In the genomic region with DNA sequence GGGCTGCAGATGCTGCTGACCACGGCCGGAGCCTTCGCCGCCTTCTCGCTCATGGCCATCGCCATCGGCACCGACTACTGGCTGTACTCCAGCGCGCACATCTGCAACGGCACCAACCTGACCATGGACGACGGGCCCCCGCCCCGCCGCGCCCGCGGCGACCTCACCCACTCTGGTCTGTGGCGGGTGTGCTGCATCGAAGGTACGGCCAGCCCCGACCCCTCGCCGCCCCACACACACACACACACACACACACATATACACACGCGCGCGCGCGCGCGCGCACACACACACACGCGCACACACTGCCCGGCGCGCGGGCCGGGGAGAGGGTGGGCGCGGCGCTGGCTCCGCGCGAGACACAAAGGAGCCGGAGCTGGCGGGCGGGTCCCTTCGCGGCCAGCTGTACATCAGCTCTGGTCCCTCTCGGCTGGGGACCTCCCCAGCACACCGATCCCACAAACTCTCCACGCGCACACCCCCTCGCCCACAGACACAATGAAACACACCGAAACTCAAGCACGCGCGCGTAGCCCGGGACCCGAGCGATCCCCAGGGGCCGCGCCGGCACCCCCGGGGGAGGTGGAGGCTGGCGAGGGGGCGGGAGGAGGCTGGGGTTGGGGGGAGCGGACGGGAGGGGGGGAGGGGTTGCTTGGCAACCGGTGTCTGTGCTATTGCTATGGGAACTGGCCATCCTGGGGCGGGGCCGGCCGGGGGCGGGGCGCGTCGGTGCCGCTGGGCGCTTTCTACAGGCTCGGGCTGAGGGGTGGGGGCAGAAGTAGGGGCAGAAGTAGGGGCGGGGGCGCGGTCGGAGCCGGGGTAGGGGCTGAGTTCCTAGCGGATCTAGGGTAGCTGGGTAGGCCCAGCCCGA, we compare ENCODE assay signal across 8 cellular contexts. TPM values are rescaled to one million over a fixed set of nuclear protein-coding genes. Genes with fewer than 3 reads are reported as not detected.
DNase-seq lines count a peak whose midpoint lies in the region; ATAC-seq and TF ChIP-seq lines count a peak whose summit lies in the region.

No MANE protein-coding gene starts in this region.

- no peaks in the 10 kb centered on the region for H3K36me3 Mint-ChIP-seq in CD8-positive, alpha-beta T cell
- no peaks in the 10 kb centered on the region for H3K36me3 Mint-ChIP-seq in activated naive CD8-positive, alpha-beta T cell treated with anti-CD3 and anti-CD28 coated beads, Interleukin-2, amount 10 ng/mL, durations not matched to agents 7 days and 5 days

- peaks cover 8% of the 10 kb centered on the region for H3K4me1 ChIP-seq in CD8-positive, alpha-beta T cell (ENCODE audit: insufficient read depth, low read length)

- no peaks in the 10 kb centered on the region for H3K9me3 ChIP-seq in CD8-positive, alpha-beta T cell (ENCODE audit: low read length)
- H3K9me3 ChIP-seq in iPS-18c (ENCODE audit: control insufficient read depth, insufficient read depth, low read length) = no peaks in the 10 kb centered on the region

- no peaks in the 10 kb centered on the region for H3K36me3 ChIP-seq in CD8-positive, alpha-beta T cell (ENCODE audit: insufficient read depth, low read length)

- TF ChIP-seq CTCF in CD8-positive, alpha-beta T cell (IDR thresholded peaks at IDR 0.05) = no peak
- TF ChIP-seq CTCF in LNCaP clone FGC (IDR thresholded peaks at IDR 0.05; ENCODE audit: control insufficient read depth, extremely low read depth, insufficient read depth) = no peak

- peak in 1 of 7 experiments; percentile 3 for DNase-seq in CD8-positive, alpha-beta T cell
- DNase-seq in LNCaP clone FGC (ENCODE audit: low read depth) (no peak), NK-92 (lab: John Stamatoyannopoulos, UW; ENCODE audit: unreplicated experiment) (no peak), midbrain (lab: John Stamatoyannopoulos, UW) (no peak), GDM1 (lab: John Stamatoyannopoulos, UW) (no peak)
- peak; percentile 39 for DNase-seq in activated naive CD8-positive, alpha-beta T cell treated with anti-CD3 and anti-CD28 coated beads, Interleukin-2, amount 10 ng/mL, durations not matched to agents 7 days and 5 days
- DNase-seq in stimulated activated CD4-positive, alpha-beta T cell treated with anti-CD3 and anti-CD28 coated beads, Interleukin-4, amount 100 ng/mL, for 24 hours = peak; percentile 25

- intact Hi-C loops in CD8-positive, alpha-beta T cell (cut with DNase I, micrococcal nuclease) = no loop called here

- peaks cover 12% of the 10 kb centered on the region for H3K27me3 ChIP-seq in CD8-positive, alpha-beta T cell (ENCODE audit: insufficient read depth, low read length)

- no peak overlapping the region for H3K27ac Mint-ChIP-seq in CD8-positive, alpha-beta T cell
- H3K27ac Mint-ChIP-seq in activated naive CD8-positive, alpha-beta T cell treated with anti-CD3 and anti-CD28 coated beads, Interleukin-2, amount 10 ng/mL, durations not matched to agents 7 days and 5 days = no peak overlapping the region

- no peak for ATAC-seq in CD8-positive, alpha-beta T cell
- ATAC-seq in activated naive CD8-positive, alpha-beta T cell treated with anti-CD3 and anti-CD28 coated beads, Interleukin-2, amount 10 ng/mL, durations not matched to agents 7 days and 5 days (ENCODE audit: low read depth) = peak; percentile 19

- peaks cover 16% of the 10 kb centered on the region for H3K4me1 Mint-ChIP-seq in CD8-positive, alpha-beta T cell (ENCODE audit: low read depth)
- H3K4me1 Mint-ChIP-seq in activated naive CD8-positive, alpha-beta T cell treated with anti-CD3 and anti-CD28 coated beads, Interleukin-2, amount 10 ng/mL, durations not matched to agents 7 days and 5 days = no peaks in the 10 kb centered on the region

- no peaks in the 10 kb centered on the region for H3K9me3 Mint-ChIP-seq in CD8-positive, alpha-beta T cell
- H3K9me3 Mint-ChIP-seq in activated naive CD8-positive, alpha-beta T cell treated with anti-CD3 and anti-CD28 coated beads, Interleukin-2, amount 10 ng/mL, durations not matched to agents 7 days and 5 days = no peaks in the 10 kb centered on the region

- H3K4me3 Mint-ChIP-seq in CD8-positive, alpha-beta T cell = peak overlapping the region; percentile 65
- peak overlapping the region; percentile 61 for H3K4me3 Mint-ChIP-seq in activated naive CD8-positive, alpha-beta T cell treated with anti-CD3 and anti-CD28 coated beads, Interleukin-2, amount 10 ng/mL, durations not matched to agents 7 days and 5 days

- no peak overlapping the region for H3K27ac ChIP-seq in CD8-positive, alpha-beta T cell (ENCODE audit: low read depth, low read length)

- CTCF ChIA-PET in CD8-positive, alpha-beta T cell (lab: Charles Lee) = interaction anchor here (0.7 kb wide), 1 partner anchor 1111 kb away, joined by 3 read pairs; no protein-coding TSS in a partner anchor

- H3K27me3 Mint-ChIP-seq in CD8-positive, alpha-beta T cell (ENCODE audit: low read depth) = peaks cover 70% of the 10 kb centered on the region
- peaks cover 63% of the 10 kb centered on the region for H3K27me3 Mint-ChIP-seq in activated naive CD8-positive, alpha-beta T cell treated with anti-CD3 and anti-CD28 coated beads, Interleukin-2, amount 10 ng/mL, durations not matched to agents 7 days and 5 days

- H3K4me3 ChIP-seq in CD8-positive, alpha-beta T cell (ENCODE audit: low read depth, low read length) = peak overlapping the region; percentile 41
- H3K4me3 ChIP-seq in LNCaP clone FGC (ENCODE audit: low read depth, low read length) = peak overlapping the region; percentile 50
- H3K4me3 ChIP-seq in iPS-18c (ENCODE audit: insufficient read depth, low read depth, low read length) = peak overlapping the region; percentile 64

- POLR2A ChIA-PET in CD8-positive, alpha-beta T cell (lab: Charles Lee) = no interaction called here
- POLR2A ChIA-PET in activated naive CD8-positive, alpha-beta T cell treated with anti-CD3 and anti-CD28 coated beads, Interleukin-2, amount 10 ng/mL, durations not matched to agents 7 days and 5 days (lab: Charles Lee) = interaction anchor here (0.5 kb wide), 1 partner anchor 1843 kb away, joined by 3 read pairs; no protein-coding TSS in a partner anchor

RNA-seq across cellular contexts. Expression of gene CACNG4, which starts 0.7 kb away (rescaled TPM):
- total RNA-seq in CD8-positive, alpha-beta T cell = not detected
- total RNA-seq in activated naive CD8-positive, alpha-beta T cell treated with anti-CD3 and anti-CD28 coated beads, Interleukin-2, amount 10 ng/mL, durations not matched to agents 7 days and 5 days = not detected

Comparison
In these comparisons a context has a peak if more than half of its experiments do, and no peak if none do; other contexts are left out.
1. DNase-seq: peak in activated naive CD8-positive, alpha-beta T cell treated with anti-CD3 and anti-CD28 coated beads, Interleukin-2, amount 10 ng/mL, durations not matched to agents 7 days and 5 days (single experiment) and stimulated activated CD4-positive, alpha-beta T cell treated with anti-CD3 and anti-CD28 coated beads, Interleukin-4, amount 100 ng/mL, for 24 hours (single experiment); none in LNCaP clone FGC (single experiment), NK-92 (single experiment), midbrain (single experiment) and GDM1 (single experiment).
2. Peak in every context shown above with its lines, with median percentiles within 50 percentile points of each other: H3K4me3 ChIP-seq.